18 cellular contexts compared by ENCODE assay signal in the genomic region with DNA sequence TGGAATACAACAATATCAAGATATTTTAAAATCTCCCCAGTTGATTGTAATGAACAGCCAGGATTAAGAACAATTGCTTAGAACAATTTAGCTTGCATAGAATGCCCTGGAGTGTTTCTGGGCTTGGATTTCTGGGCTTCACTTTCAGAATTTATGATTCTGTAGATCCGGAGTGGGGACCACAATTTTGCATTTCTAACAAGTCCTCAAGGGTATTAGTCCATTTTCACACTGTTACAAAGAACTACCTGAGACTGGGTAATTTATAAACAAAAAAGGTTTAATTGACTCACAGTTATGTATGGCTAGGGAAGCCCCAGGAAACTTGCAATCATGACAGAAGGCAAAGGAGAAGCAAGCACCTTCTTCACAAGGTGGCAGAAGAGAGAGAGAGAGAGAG. TPM values are rescaled to one million over a fixed set of nuclear protein-coding genes. Genes with fewer than 3 reads are reported as not detected.
DNase-seq lines count a peak whose midpoint lies in the region; ATAC-seq lines count a peak whose summit lies in the region.
"Had no signal": no experiment of that assay in that cellular context is flagged by ENCODE, and none has a peak within 500 bp of the region (broad histone marks: within the 10 kb centered on the region; RNA-seq: fewer than 3 reads in every experiment).

No MANE protein-coding gene starts in this region.

- no peak overlapping the region for H3K27ac Mint-ChIP-seq in immature natural killer cell

- H3K9me3 Mint-ChIP-seq in immature natural killer cell: no peaks in the 10 kb centered on the region

- H3K4me1 Mint-ChIP-seq in immature natural killer cell: no peaks in the 10 kb centered on the region

- peaks cover 0 to 5% (median 2%) of the 10 kb centered on the region in 3 donors for H3K27me3 Mint-ChIP-seq in immature natural killer cell (ENCODE audit: low read depth in 3 of 3)

- ATAC-seq in GM18907 (IDR thresholded peaks at IDR 0.05; ENCODE audit: unreplicated experiment) (peak; percentile 53), GM21390 (IDR thresholded peaks at IDR 0.05; ENCODE audit: unreplicated experiment) (peak; percentile 30), HG03354 (IDR thresholded peaks at IDR 0.05; ENCODE audit: poor library complexity, severe bottlenecking, unreplicated experiment) (peak; percentile 33), HG03108 (IDR thresholded peaks at IDR 0.05; ENCODE audit: unreplicated experiment) (no peak)
- ATAC-seq: K562, PC-3 had no signal

- H3K36me3 Mint-ChIP-seq in immature natural killer cell: no peaks in the 10 kb centered on the region

- DNase-seq in NCI-H187 (lab: John Stamatoyannopoulos, UW): no peak
- no peak for DNase-seq in immature natural killer cell
- no peak for DNase-seq in activated T-cell treated with anti-CD3 and anti-CD28 coated beads, Interleukin-2, amount 50 U/mL, for 1 hour
- DNase-seq: COR-L47, GF-D8, GOT3, MV-4-11, NCI-H1417 treated with DMSO at 0.1 percent for 48 hours, NCI-H2029 treated with DMSO at 0.1 percent for 48 hours, NCI-H510A, NCI-H774, PC-3, T-helper 2 cell had no signal

- H3K4me3 Mint-ChIP-seq in immature natural killer cell: no peak overlapping the region

RNA-seq across cellular contexts. Expression of a gene that starts 54.3 kb away (rescaled TPM):
- polyA plus RNA-seq in immature natural killer cell: under 1 TPM in 1 of 3 donors, not detected in 2; 0.06 TPM
